In the genomic region with DNA sequence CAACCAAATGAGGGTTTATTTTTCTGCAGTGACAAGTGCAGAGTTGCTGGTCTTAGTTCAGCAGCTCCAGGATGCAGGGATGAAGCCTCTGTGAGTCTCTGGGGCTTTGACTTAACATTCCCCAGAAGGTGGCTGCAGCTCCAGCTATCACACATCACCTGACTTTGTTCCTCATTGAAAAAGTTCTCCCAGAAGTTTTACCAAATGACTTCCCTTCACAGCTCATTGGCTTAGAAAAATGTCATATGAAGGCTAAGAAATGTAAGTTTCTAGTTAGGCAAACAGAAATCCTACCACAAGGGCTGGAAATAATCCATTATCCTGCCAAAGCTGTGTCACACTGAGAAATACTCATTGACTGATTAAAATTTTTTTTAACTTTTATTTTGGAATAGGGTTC, we compare ENCODE assay signal across 31 cellular contexts.
"Had no signal": no experiment of that assay in that cellular context is flagged by ENCODE, and none has a peak within 500 bp of the region (broad histone marks: within the 10 kb centered on the region; RNA-seq: fewer than 3 reads in every experiment).

No MANE protein-coding gene starts in this region.

- FAIRE-seq: colon had no signal

- H3K36me3 ChIP-seq: adrenal gland, esophagus squamous epithelium, gastroesophageal sphincter, WERI-Rb-1 had no signal

- DNase-seq: activated B cell treated with CpG ODN at 0.5 μM for 24 hours; activated CD4-positive, alpha-beta memory T cell treated with anti-CD3 and anti-CD28 coated beads for 36 hours; activated CD4-positive, alpha-beta T cell treated with anti-CD3 and anti-CD28 coated beads for 48 hours; activated CD8-positive, alpha-beta memory T cell treated with anti-CD3 and anti-CD28 coated beads, Interleukin-2, amount 10 ng/mL, durations not matched to agents 7 days and 5 days; activated CD8-positive, alpha-beta memory T cell treated with anti-CD3 and anti-CD28 coated beads, Interleukin-2, amount 50 U/mL, for 4 hours; activated CD8-positive, alpha-beta T cell treated with anti-CD3 and anti-CD28 coated beads, Interleukin-2, amount 10 ng/mL, durations not matched to agents 7 days and 5 days; activated effector memory CD4-positive, alpha-beta T cell treated with anti-CD3 and anti-CD28 coated beads, Interleukin-2, amount 50 U/mL, for 16 hours; activated naive CD4-positive, alpha-beta T cell treated with anti-CD3 and anti-CD28 coated beads for 36 hours; activated naive CD8-positive, alpha-beta T cell treated with anti-CD3 and anti-CD28 coated beads for 36 hours; activated naive CD8-positive, alpha-beta T cell treated with anti-CD3 and anti-CD28 coated beads, Interleukin-2, amount 50 U/mL, for 24 hours; activated T-cell treated with anti-CD3 and anti-CD28 coated beads, Interleukin-2, amount 50 U/mL, for 1 hour; activated T-cell treated with anti-CD3 and anti-CD28 coated beads, Interleukin-2, amount 50 U/mL, for 48 hours; adrenal gland; amygdala; aorta; body of pancreas; caudate nucleus; cortex of kidney; dermis blood vessel endothelial cell; effector CD4-positive, alpha-beta T cell; effector memory CD8-positive, alpha-beta T cell; erythroblast; esophagus squamous epithelium; foreskin melanocyte; T-helper 1 cell; T-helper 17 cell; T1000; WERI-Rb-1 had no signal

- H3K4me1 ChIP-seq: adrenal gland, body of pancreas, esophagus squamous epithelium, gastroesophageal sphincter had no signal

- H3K4me3 ChIP-seq: adrenal gland, body of pancreas, esophagus squamous epithelium, gastroesophageal sphincter had no signal

- H3K27me3 ChIP-seq: body of pancreas, esophagus squamous epithelium, gastroesophageal sphincter had no signal

- ATAC-seq: activated CD4-positive, CD25-positive, alpha-beta regulatory T cell treated with anti-CD3 and anti-CD28 coated beads, Interleukin-2, amount 50 U/mL, for 24 hours; activated CD8-positive, alpha-beta memory T cell treated with anti-CD3 and anti-CD28 coated beads, Interleukin-2, amount 10 ng/mL, durations not matched to agents 7 days and 5 days; activated CD8-positive, alpha-beta T cell treated with anti-CD3 and anti-CD28 coated beads, Interleukin-2, amount 10 ng/mL, durations not matched to agents 7 days and 5 days; activated naive CD8-positive, alpha-beta T cell treated with anti-CD3 and anti-CD28 coated beads, Interleukin-2, amount 50 U/mL, for 24 hours; body of pancreas; effector memory CD8-positive, alpha-beta T cell; gastroesophageal sphincter; T-helper 17 cell had no signal

- H3K9me3 ChIP-seq: adrenal gland, body of pancreas, esophagus squamous epithelium, gastroesophageal sphincter had no signal

- H3K27ac ChIP-seq: adrenal gland, body of pancreas, esophagus squamous epithelium, gastroesophageal sphincter, WERI-Rb-1 had no signal
